In the genomic region with DNA sequence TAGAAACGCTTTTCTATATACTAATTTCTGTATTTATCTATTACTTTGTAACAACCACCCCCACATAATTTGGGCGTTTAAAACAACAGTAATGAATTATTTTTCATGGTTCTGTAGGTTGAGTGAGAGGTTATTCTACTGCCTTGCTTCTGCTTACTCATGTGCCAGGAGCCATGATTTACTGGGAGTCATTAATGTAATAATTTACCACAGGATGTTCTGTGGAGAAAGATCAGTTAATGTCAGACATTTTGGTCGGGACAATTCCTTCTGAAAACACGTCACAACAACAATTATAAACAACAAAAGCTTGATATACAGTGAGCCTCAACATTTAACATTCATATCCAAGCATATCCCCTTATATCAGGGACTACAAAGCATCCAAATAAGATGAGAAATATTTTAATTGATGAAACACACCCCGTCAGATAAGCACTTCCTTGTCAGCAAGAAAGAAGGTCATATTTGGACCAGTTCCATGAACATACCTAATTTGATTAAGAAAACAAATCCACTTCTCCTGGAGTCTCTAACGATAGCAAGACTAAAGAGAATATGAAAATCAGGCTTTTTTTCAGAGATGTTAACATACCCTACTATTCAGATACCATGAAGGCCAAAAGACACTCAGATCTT, we compare ENCODE assay signal across 16 cellular contexts.
DNase-seq lines count a peak whose midpoint lies in the region; ATAC-seq and TF ChIP-seq lines count a peak whose summit lies in the region.
"Had no signal": no experiment of that assay in that cellular context is flagged by ENCODE, and none has a peak within 500 bp of the region (broad histone marks: within the 10 kb centered on the region; RNA-seq: fewer than 3 reads in every experiment).

No MANE protein-coding gene starts in this region.

- WGBS in GM23248 (ENCODE audit: low coverage in 1 of 2, low lambda C conversion rate in 2 of 2, missing lambda C conversion rate in 2 of 2), 2 experiments, result 68 to 69% methylated on average over 6 of the region's 6 CpGs
- 70% methylated on average over 4 of the region's 6 CpGs for WGBS in mesenchymal stem cell

- in situ Hi-C loops in GM23248 (cut with MboI), result no loop called here

- H3K23ac ChIP-seq in mesenchymal stem cell (ENCODE audit: low read length in 2 of 2), result no peak overlapping the region

- H2BK12ac ChIP-seq in mesenchymal stem cell (ENCODE audit: low read length in 2 of 2), result no peak overlapping the region

- H2BK5ac ChIP-seq in mesenchymal stem cell (ENCODE audit: low read depth, low read length, poor library complexity, severe bottlenecking), result no peak overlapping the region

- H3K18ac ChIP-seq in mesenchymal stem cell (ENCODE audit: low read depth in 1 of 2, low read length in 2 of 2), result no peak overlapping the region

- no peaks in the 10 kb centered on the region for H4K20me1 ChIP-seq in GM23248 (ENCODE audit: insufficient read depth)

- no peak for ATAC-seq in HG03521 (IDR thresholded peaks at IDR 0.05; ENCODE audit: unreplicated experiment)
- ATAC-seq: CD8-positive, alpha-beta T cell; HepG2; PC-3 had no signal

- TF ChIP-seq CTCF in epithelial cell of esophagus (IDR thresholded peaks at IDR 0.05; ENCODE audit: insufficient read depth, low read depth, low read length, missing control alignments), result no peak

- no peaks in the 10 kb centered on the region for H3K79me2 ChIP-seq in GM23248 (ENCODE audit: insufficient read depth)

- H3K27ac ChIP-seq in GM23248 (no peak overlapping the region), mesenchymal stem cell (ENCODE audit: low read length, poor library complexity, severe bottlenecking) (no peak overlapping the region)
- H3K27ac ChIP-seq: SK-N-MC had no signal

- no peak overlapping the region for H2BK120ac ChIP-seq in mesenchymal stem cell (ENCODE audit: low read depth, low read length)

- no peak overlapping the region for H3K4me3 ChIP-seq in GM23248
- no peak overlapping the region for H3K4me3 ChIP-seq in epithelial cell of esophagus (ENCODE audit: low read length)
- no peak overlapping the region for H3K4me3 ChIP-seq in mesenchymal stem cell (ENCODE audit: insufficient read depth in 1 of 2, low read depth in 1 of 2, low read length in 2 of 2)
- H3K4me3 ChIP-seq: SK-N-MC had no signal

- no peak overlapping the region for H2BK15ac ChIP-seq in mesenchymal stem cell (ENCODE audit: low read depth, poor library complexity, severe bottlenecking)

- H4K8ac ChIP-seq in mesenchymal stem cell (ENCODE audit: low read length), result no peak overlapping the region

- H3K36me3 ChIP-seq in GM23248 (ENCODE audit: low read depth), result no peaks in the 10 kb centered on the region
- no peaks in the 10 kb centered on the region for H3K36me3 ChIP-seq in mesenchymal stem cell (ENCODE audit: control insufficient read depth in 1 of 2, insufficient read depth in 2 of 2, low read depth in 1 of 2, low read length in 2 of 2)

- H2AFZ ChIP-seq in GM23248 (no peak overlapping the region), mesenchymal stem cell (ENCODE audit: low read depth, low read length) (no peak overlapping the region)

- no peaks in the 10 kb centered on the region for H3K9me2 ChIP-seq in GM23248 (ENCODE audit: insufficient read depth)

- no peak overlapping the region for H3K4ac ChIP-seq in mesenchymal stem cell (ENCODE audit: low read depth in 1 of 2, low read length in 2 of 2)

- no peaks in the 10 kb centered on the region for H3K79me1 ChIP-seq in mesenchymal stem cell (replicated peaks; ENCODE audit: low read length, poor library complexity, severe bottlenecking)

- H3K27me3 ChIP-seq in GM23248 (replicated peaks; ENCODE audit: insufficient read depth) (no peaks in the 10 kb centered on the region), mesenchymal stem cell (ENCODE audit: control insufficient read depth in 1 of 2, insufficient read depth in 1 of 2, low read length in 2 of 2) (no peaks in the 10 kb centered on the region)

- H3K9ac ChIP-seq in GM23248 (no peak overlapping the region), mesenchymal stem cell (ENCODE audit: low read length) (no peak overlapping the region)

- H3K4me1 ChIP-seq in GM23248 (ENCODE audit: insufficient read depth), result peaks cover 12% of the 10 kb centered on the region; the same call in 1 of the 2 replicates
- no peaks in the 10 kb centered on the region for H3K4me1 ChIP-seq in mesenchymal stem cell (ENCODE audit: control insufficient read depth, insufficient read depth, low read depth, low read length)

- no peak overlapping the region for H4K91ac ChIP-seq in mesenchymal stem cell (ENCODE audit: low read length)

- H3K4me2 ChIP-seq in GM23248 (ENCODE audit: unreplicated experiment) (peak overlapping the region; percentile 9), mesenchymal stem cell (ENCODE audit: low read length, poor library complexity, severe bottlenecking) (no peak overlapping the region)

- no peak overlapping the region for H3K14ac ChIP-seq in mesenchymal stem cell (ENCODE audit: low read length in 2 of 2)

- H2AK5ac ChIP-seq in mesenchymal stem cell (ENCODE audit: low read length, severe bottlenecking), result no peak overlapping the region

- DNase-seq in GM23248, result no peak
- peak; percentile 2 for DNase-seq in NCI-H69 (lab: John Stamatoyannopoulos, UW)
- peak; percentile 12 for DNase-seq in epithelial cell of esophagus (ENCODE audit: low read depth)
- peak; percentile 48 for DNase-seq in mesenchymal stem cell
- DNase-seq in stimulated activated CD4-positive, alpha-beta T cell treated with anti-CD3 and anti-CD28 coated beads, Interleukin-2, amount 100 ng/mL, for 48 hours, result no peak
- DNase-seq in hippocampal formation (lab: John Stamatoyannopoulos, UW), result no peak
- no peak for DNase-seq in mucosa of gallbladder (ENCODE audit: low spot score)
- DNase-seq: CD8-positive, alpha-beta T cell; GF-D8; NCI-H1436; NCI-H2029 treated with DMSO at 0.1 percent for 48 hours; NCI-H2227 treated with DMSO at 0.1 percent for 48 hours; PC-3 had no signal

- no peaks in the 10 kb centered on the region for H3K9me3 ChIP-seq in GM23248 (ENCODE audit: low read depth)
- no peaks in the 10 kb centered on the region for H3K9me3 ChIP-seq in mesenchymal stem cell (ENCODE audit: control insufficient read depth, low read length)

- 0 out of 2 replicates have a peak, but pooled peaks cover 11% of the 10 kb centered on the region for H3F3A ChIP-seq in GM23248 (ENCODE audit: insufficient read depth)

Comparison
In these comparisons a context has a peak if more than half of its experiments do, and no peak if none do; other contexts are left out.
1. DNase-seq: peak in NCI-H69 (single experiment), epithelial cell of esophagus (single experiment) and mesenchymal stem cell (single experiment); none in GM23248 (single experiment), stimulated activated CD4-positive, alpha-beta T cell treated with anti-CD3 and anti-CD28 coated beads, Interleukin-2, amount 100 ng/mL, for 48 hours (0 of 2), hippocampal formation (0 of 2) and mucosa of gallbladder (single experiment).